In the genomic region with DNA sequence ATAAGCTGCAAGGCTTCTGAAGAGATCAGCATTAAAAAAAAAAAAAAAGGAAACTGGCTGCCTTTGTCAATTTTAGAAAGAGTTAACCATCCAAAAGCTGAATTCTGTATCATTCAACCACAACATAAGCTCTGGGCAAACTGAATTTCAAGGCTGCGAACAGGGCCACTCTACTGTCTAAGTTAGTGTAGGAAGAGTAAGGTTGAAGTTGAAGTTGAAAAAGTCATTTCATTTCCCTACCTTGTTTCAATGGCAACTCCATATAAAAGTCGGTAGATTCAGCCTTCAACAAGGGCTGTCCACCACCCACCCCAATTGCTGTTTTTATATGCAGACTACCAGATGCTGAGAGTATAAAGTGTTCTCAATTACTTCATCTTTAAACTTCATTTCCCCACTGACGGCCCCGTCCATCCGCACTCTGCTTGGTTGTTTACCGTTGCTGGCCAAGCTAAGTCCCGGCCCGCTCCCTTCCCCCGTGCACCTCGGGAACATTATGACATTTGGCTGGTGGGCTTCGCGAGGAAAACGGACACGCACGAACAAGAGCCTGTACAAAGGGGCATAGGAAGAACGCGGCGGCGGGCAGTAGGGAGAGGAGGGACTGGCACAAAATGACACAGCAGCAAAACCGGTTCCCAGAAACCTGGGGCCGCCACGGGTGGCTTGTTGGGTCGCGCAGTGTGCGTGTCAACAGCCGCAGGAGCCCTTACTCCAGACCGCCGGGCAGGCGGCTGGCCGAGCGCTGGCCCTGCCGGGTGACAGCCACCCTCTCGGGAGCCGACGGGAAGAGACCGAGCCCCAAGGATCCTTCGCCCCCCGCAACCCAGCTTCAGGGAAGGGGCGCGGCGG, we compare ENCODE assay signal across 7 cellular contexts. TPM values are rescaled to one million over a fixed set of nuclear protein-coding genes. Genes with fewer than 3 reads are reported as not detected.
DNase-seq lines count a peak whose midpoint lies in the region; ATAC-seq and TF ChIP-seq lines count a peak whose summit lies in the region.

No MANE protein-coding gene starts in this region.

- intact Hi-C loops in vagina (cut with DNase I), result loop anchor here (2.0 to 5.0 kb wide), 2 partner anchors 23 to 110 kb away; partner anchors contain the start of genes COPS4 and THAP9

- H3K27me3 Mint-ChIP-seq in activated T-cell treated with anti-CD3 and anti-CD28 coated beads, Interleukin-2, amount 50 U/mL, for 4 hours (ENCODE audit: low read depth), result no peaks in the 10 kb centered on the region
- H3K27me3 Mint-ChIP-seq in nephron (ENCODE audit: low read depth), result no peaks in the 10 kb centered on the region

- peak overlapping the region; percentile 84 for H3K4me2 ChIP-seq in GM23248 (ENCODE audit: unreplicated experiment)

- H3K4me3 ChIP-seq in GM23248 (peak overlapping the region; percentile 88), MG63 (peak overlapping the region; percentile 74), fibroblast of the aortic adventitia (ENCODE audit: low read depth, low read length) (peak overlapping the region; percentile 74), vagina (peak overlapping the region; percentile 70 to 83)

- peaks cover 2% of the 10 kb centered on the region for H3K36me3 Mint-ChIP-seq in activated T-cell treated with anti-CD3 and anti-CD28 coated beads, Interleukin-2, amount 50 U/mL, for 4 hours (ENCODE audit: insufficient read depth)
- H3K36me3 Mint-ChIP-seq in nephron (ENCODE audit: low read depth), result no peaks in the 10 kb centered on the region

- H3F3A ChIP-seq in GM23248 (ENCODE audit: insufficient read depth), result peaks cover 30% of the 10 kb centered on the region

- peaks cover 35% of the 10 kb centered on the region for H3K79me2 ChIP-seq in GM23248 (ENCODE audit: insufficient read depth)

- 2% methylated on average over 29 to 34 of the region's 41 CpGs for WGBS in GM23248 (ENCODE audit: low coverage in 1 of 2, low lambda C conversion rate in 2 of 2, missing lambda C conversion rate in 2 of 2), 2 experiments

- no peak for TF ChIP-seq POLR2A in vagina (IDR thresholded peaks at IDR 0.05)

- H3K27ac ChIP-seq in GM23248 (peak overlapping the region; percentile 96), vagina (peak overlapping the region; percentile 92)

- in situ Hi-C loops in GM23248 (cut with MboI), result no loop called here

- no peaks in the 10 kb centered on the region for H3K9me3 ChIP-seq in GM23248 (ENCODE audit: low read depth)
- H3K9me3 ChIP-seq in MG63, result no peaks in the 10 kb centered on the region
- no peaks in the 10 kb centered on the region for H3K9me3 ChIP-seq in vagina

- H3K4me1 Mint-ChIP-seq in activated T-cell treated with anti-CD3 and anti-CD28 coated beads, Interleukin-2, amount 50 U/mL, for 4 hours (ENCODE audit: low read depth), result peaks cover 46% of the 10 kb centered on the region
- peaks cover 37% of the 10 kb centered on the region for H3K4me1 Mint-ChIP-seq in nephron

- H3K9ac ChIP-seq in GM23248, result peak overlapping the region; percentile 97

- no peaks in the 10 kb centered on the region for H3K27me3 ChIP-seq in GM23248 (replicated peaks; ENCODE audit: insufficient read depth)
- H3K27me3 ChIP-seq in MG63, result no peaks in the 10 kb centered on the region
- no peaks in the 10 kb centered on the region for H3K27me3 ChIP-seq in vagina

- no peaks in the 10 kb centered on the region for H3K9me2 ChIP-seq in GM23248 (ENCODE audit: insufficient read depth)

- no peak for TF ChIP-seq CTCF in GM10266 (IDR thresholded peaks at IDR 0.05; ENCODE audit: control insufficient read depth, insufficient read depth, low read depth, missing control alignments)
- no peak for TF ChIP-seq CTCF in fibroblast of the aortic adventitia (IDR thresholded peaks at IDR 0.05; ENCODE audit: insufficient read depth, low read length)
- no peak for TF ChIP-seq CTCF in nephron (IDR thresholded peaks at IDR 0.05; ENCODE audit: unreplicated experiment in 3 of 3)
- TF ChIP-seq CTCF in vagina (IDR thresholded peaks at IDR 0.05), result no peak

- peak; percentile 45 for DNase-seq in GM10266 (ENCODE audit: extremely low spot score)
- peak; percentile 70 for DNase-seq in GM23248
- DNase-seq in MG63, result peak; percentile 9
- no peak for DNase-seq in activated T-cell treated with anti-CD3 and anti-CD28 coated beads, Interleukin-2, amount 50 U/mL, for 4 hours
- peak; percentile 16 for DNase-seq in fibroblast of the aortic adventitia (ENCODE audit: low read depth)
- DNase-seq in vagina (ENCODE audit: extremely low spot score in 2 of 2), result no peak

- peak; percentile 3 to 8 for ATAC-seq in activated T-cell treated with anti-CD3 and anti-CD28 coated beads, Interleukin-2, amount 50 U/mL, for 4 hours

- H3K36me3 ChIP-seq in GM23248 (ENCODE audit: low read depth) (no peaks in the 10 kb centered on the region), MG63 (no peaks in the 10 kb centered on the region), vagina (no peaks in the 10 kb centered on the region)

- peak overlapping the region; percentile 93 for H2AFZ ChIP-seq in GM23248

- H4K20me1 ChIP-seq in GM23248 (ENCODE audit: insufficient read depth), result no peaks in the 10 kb centered on the region

- no peaks in the 10 kb centered on the region for H3K9me3 Mint-ChIP-seq in activated T-cell treated with anti-CD3 and anti-CD28 coated beads, Interleukin-2, amount 50 U/mL, for 4 hours
- no peaks in the 10 kb centered on the region for H3K9me3 Mint-ChIP-seq in nephron

- peak overlapping the region; percentile 91 for H3K4me3 Mint-ChIP-seq in activated T-cell treated with anti-CD3 and anti-CD28 coated beads, Interleukin-2, amount 50 U/mL, for 4 hours
- peak overlapping the region; percentile 90 to 96 (median 91) for H3K4me3 Mint-ChIP-seq in nephron

- H3K27ac Mint-ChIP-seq in nephron, result peak overlapping the region; percentile 68 to 84 (median 83)

- peaks cover 24% of the 10 kb centered on the region for H3K4me1 ChIP-seq in GM23248 (ENCODE audit: insufficient read depth)
- H3K4me1 ChIP-seq in vagina, result peaks cover 31% of the 10 kb centered on the region

RNA-seq across cellular contexts. Expression of gene LIN54, which starts 1.4 kb away (rescaled TPM):
- 10.4 and 13.3 TPM in 2 replicates for total RNA-seq in GM23248 (2014; rRNA removed; shearing (Covaris generic))
- polyA plus RNA-seq in GM23248 (2016; fragmentation: Nextera tagmentation; extraction: Ambion mirVana), result 6.4 and 6.8 TPM in 2 replicates
- total RNA-seq in MG63 (2014; rRNA removed; shearing (Covaris generic); ENCODE audit: low replicate concordance), result 4.3 and 7.8 TPM in 2 replicates
- total RNA-seq in activated T-cell treated with anti-CD3 and anti-CD28 coated beads, Interleukin-2, amount 50 U/mL, for 4 hours, result 10 to 100 TPM; 14.7 to 15.3 (median 14.8) TPM
- total RNA-seq in fibroblast of the aortic adventitia (ENCODE audit: low replicate concordance) (5.1 and 42.5 TPM in 2 replicates), vagina (25.0 TPM)

RNA-seq across cellular contexts. Expression of gene COPS4, which starts 23.0 kb away (rescaled TPM):
- total RNA-seq in GM23248 (2014; rRNA removed; shearing (Covaris generic)), result 69.2 and 83.7 TPM in 2 replicates
- 67.0 and 74.0 TPM in 2 replicates for polyA plus RNA-seq in GM23248 (2016; fragmentation: Nextera tagmentation; extraction: Ambion mirVana)
- total RNA-seq in MG63 (2014; rRNA removed; shearing (Covaris generic); ENCODE audit: low replicate concordance), result 127 and 147 TPM in 2 replicates
- 10 to 100 TPM; 40.7 to 43.1 (median 41.2) TPM for total RNA-seq in activated T-cell treated with anti-CD3 and anti-CD28 coated beads, Interleukin-2, amount 50 U/mL, for 4 hours
- total RNA-seq in fibroblast of the aortic adventitia (ENCODE audit: low replicate concordance), result 37.5 and 69.3 TPM in 2 replicates
- total RNA-seq in vagina, result 18.7 TPM

Comparison
In these comparisons a context has a peak if more than half of its experiments do, and no peak if none do; other contexts are left out.
1. DNase-seq: peak in GM10266 (single experiment), GM23248 (single experiment), MG63 (single experiment) and fibroblast of the aortic adventitia (single experiment); none in activated T-cell treated with anti-CD3 and anti-CD28 coated beads, Interleukin-2, amount 50 U/mL, for 4 hours (single experiment) and vagina (0 of 2).
2. Peak in every context shown above with its lines, with median percentiles within 50 percentile points of each other: H3K4me3 ChIP-seq.